In genomic region chr18:12102136-12102842, GRCh38 we compare ENCODE assay signal across 24 cellular contexts. TPM values are rescaled to one million over a fixed set of nuclear protein-coding genes. Genes with fewer than 3 reads are reported as not detected.
DNase-seq lines count a peak whose midpoint lies in the region; ATAC-seq, FAIRE-seq and TF ChIP-seq lines count a peak whose summit lies in the region.
"Had no signal": no experiment of that assay in that cellular context is flagged by ENCODE, and none has a peak within 500 bp of the region (broad histone marks: within the 10 kb centered on the region; RNA-seq: fewer than 3 reads in every experiment).

No MANE protein-coding gene starts in this region.

- H3K36me3 Mint-ChIP-seq in naive thymus-derived CD4-positive, alpha-beta T cell = no peaks in the 10 kb centered on the region
- H3K36me3 Mint-ChIP-seq in glutamatergic neuron (ENCODE audit: unreplicated experiment) = no peaks in the 10 kb centered on the region
- H3K36me3 Mint-ChIP-seq: CD8-positive, alpha-beta memory T cell had no signal

- H3K9ac ChIP-seq in GM12878 (ENCODE audit: control insufficient read depth, insufficient read depth, low read length) = no peak overlapping the region
- H3K9ac ChIP-seq in H1 (replicated peaks in 1 of 4; ENCODE audit: extremely low read depth in 1 of 4, low read depth in 3 of 4, low read length in 3 of 4) = no peak overlapping the region
- H3K9ac ChIP-seq: BLaER1 had no signal

- H2AK5ac ChIP-seq in H1 (ENCODE audit: low read depth, low read length) = no peak overlapping the region

- H3K27me3 Mint-ChIP-seq in naive thymus-derived CD4-positive, alpha-beta T cell = peaks cover 19 to 39% (median 34%) of the 10 kb centered on the region in 5 donors
- H3K27me3 Mint-ChIP-seq in glutamatergic neuron (ENCODE audit: unreplicated experiment) = no peaks in the 10 kb centered on the region

- WGBS in GM12878 (ENCODE audit: insufficient coverage, insufficient replicate concordance, low lambda C conversion rate, missing lambda C conversion rate) = 25% methylated on average over 13 of the region's 13 CpGs
- WGBS in H1 (ENCODE audit: extremely low coverage in 1 of 2, insufficient coverage in 1 of 2, insufficient read length in 1 of 2, insufficient replicate concordance in 2 of 2, low coverage in 1 of 2, low lambda C conversion rate in 2 of 2, missing lambda C conversion rate in 1 of 2), 2 experiments = 75% methylated on average over 13 of the region's 13 CpGs; no CpG with 5 or more reads in 1 of the 2 experiments
- WGBS in thyroid gland, 2 donors = 64 to 84% methylated on average over 13 of the region's 13 CpGs

- no peak overlapping the region for H3K27ac Mint-ChIP-seq in naive thymus-derived CD4-positive, alpha-beta T cell
- H3K27ac Mint-ChIP-seq in glutamatergic neuron (ENCODE audit: unreplicated experiment) = no peak overlapping the region
- H3K27ac Mint-ChIP-seq: CD8-positive, alpha-beta memory T cell; GM23338; HFFc6 had no signal

- H2BK5ac ChIP-seq in H1 (ENCODE audit: low read depth, low read length) = no peak overlapping the region

- no peak overlapping the region for H2BK20ac ChIP-seq in H1 (ENCODE audit: low read length)

- H3K79me1 ChIP-seq in H1 (ENCODE audit: low read depth, low read length) = no peaks in the 10 kb centered on the region

- no peak for TF ChIP-seq POLR2A in GM12878 (IDR thresholded peaks at IDR 0.05; ENCODE audit: low read depth, low read length)
- no peak for TF ChIP-seq POLR2A in H1 (IDR thresholded peaks at IDR 0.05; ENCODE audit: control extremely low read depth in 1 of 2, low read depth in 2 of 2, low read length in 2 of 2)
- TF ChIP-seq POLR2A in thyroid gland (IDR thresholded peaks at IDR 0.05) = no peak

- H2AFZ ChIP-seq in GM12878 (ENCODE audit: control insufficient read depth, low read depth, low read length) (no peak overlapping the region), H1 (ENCODE audit: low read length) (0 out of 2 replicates have a peak overlapping the region, but pooled peaks have one; percentile 17)
- H2AFZ ChIP-seq: GM23338 had no signal

- H3K9me3 ChIP-seq in GM12878 (replicated peaks; ENCODE audit: control insufficient read depth, insufficient read depth, low read length) (no peaks in the 10 kb centered on the region), H1 (ENCODE audit: insufficient read depth in 2 of 2, low read depth in 1 of 2, low read length in 1 of 2) (no peaks in the 10 kb centered on the region), thyroid gland (no peaks in the 10 kb centered on the region)
- H3K9me3 ChIP-seq in naive thymus-derived CD4-positive, alpha-beta T cell (ENCODE audit: control insufficient read depth in 2 of 3, low read length in 3 of 3) = no peaks in the 10 kb centered on the region
- H3K9me3 ChIP-seq: A549, BLaER1 had no signal

- H3K4me1 ChIP-seq in GM12878 (ENCODE audit: control insufficient read depth, insufficient read depth, low read length) = peaks cover 4% of the 10 kb centered on the region; the same call in 1 of the 2 replicates
- no peaks in the 10 kb centered on the region for H3K4me1 ChIP-seq in H1 (replicated peaks in 1 of 4; ENCODE audit: control insufficient read depth in 3 of 4, insufficient read depth in 4 of 4, low read length in 3 of 4)
- H3K4me1 ChIP-seq in naive thymus-derived CD4-positive, alpha-beta T cell (ENCODE audit: control insufficient read depth in 2 of 2, insufficient read depth in 2 of 2, low read length in 2 of 2) = no peaks in the 10 kb centered on the region
- H3K4me1 ChIP-seq in thyroid gland = no peaks in the 10 kb centered on the region
- H3K4me1 ChIP-seq: A549, BLaER1 had no signal

- H2BK15ac ChIP-seq in H1 (ENCODE audit: low read length) = no peak overlapping the region

- no peak overlapping the region for H3K4me2 ChIP-seq in GM12878 (ENCODE audit: control insufficient read depth, insufficient read depth)
- no peak overlapping the region for H3K4me2 ChIP-seq in H1 (ENCODE audit: insufficient read depth in 1 of 2, low read depth in 2 of 2, low read length in 2 of 2)
- H3K4me2 ChIP-seq: A549, BLaER1, GM23338 had no signal

- FAIRE-seq in GM12878 (lab: Jason Lieb, UNC) (no peak), H1 (lab: Jason Lieb, UNC) (no peak)
- FAIRE-seq: A549, D721Med, G401.6, GM12892, GM18507, HTR-8/SVneo had no signal

- H3K79me2 ChIP-seq in GM12878 (ENCODE audit: control insufficient read depth, insufficient read depth, low read length) = no peaks in the 10 kb centered on the region
- no peaks in the 10 kb centered on the region for H3K79me2 ChIP-seq in H1 (ENCODE audit: control insufficient read depth in 1 of 2, insufficient read depth in 2 of 2, low read length in 2 of 2)

- POLR2A ChIA-PET in GM12878 (lab: Charles Lee) (no interaction called here), H1 (lab: Charles Lee; ENCODE audit: partially characterized antibody) (interaction anchor here (1.3 kb wide), 1 partner anchor 10 kb away, joined by 3 read pairs; no protein-coding TSS in a partner anchor)
- POLR2A ChIA-PET in naive thymus-derived CD4-positive, alpha-beta T cell (lab: Charles Lee) = no interaction called here

- in situ Hi-C loops in GM12878 (cut with MboI) = no loop called here

- TF ChIP-seq RAD21 in GM12878 (IDR thresholded peaks at IDR 0.05; ENCODE audit: insufficient read depth, low read depth, low read length) (no peak), H1 (IDR thresholded peaks at IDR 0.05 in 1 of 2, conservative IDR thresholded peaks at IDR 0.05 in 1 of 2; ENCODE audit: low read depth in 2 of 2, low read length in 2 of 2) (no peak)

- TF ChIP-seq CTCF in C4-2B (conservative IDR thresholded peaks at IDR 0.05) = no peak
- TF ChIP-seq CTCF in GM12878 (IDR thresholded peaks at IDR 0.05 in 2 of 3, conservative IDR thresholded peaks at IDR 0.05 in 1 of 3; ENCODE audit: control insufficient read depth in 2 of 3, extremely low read depth in 1 of 3, insufficient read depth in 1 of 3, low read depth in 3 of 3, low read length in 3 of 3) = no peak
- no peak for TF ChIP-seq CTCF in H1 (IDR thresholded peaks at IDR 0.05; ENCODE audit: control extremely low read depth in 1 of 3, insufficient read depth in 1 of 3, low read depth in 1 of 3, low read length in 3 of 3)
- TF ChIP-seq CTCF in thyroid gland (IDR thresholded peaks at IDR 0.05) = no peak
- no peak for TF ChIP-seq CTCF in glutamatergic neuron (IDR thresholded peaks at IDR 0.05; ENCODE audit: partially characterized antibody, unreplicated experiment)

- H3K4ac ChIP-seq in H1 (replicated peaks; ENCODE audit: insufficient read length, low read depth, low read length) = no peak overlapping the region

- no peak overlapping the region for H4K91ac ChIP-seq in H1 (replicated peaks; ENCODE audit: insufficient read length, low read length)

- DNase-seq in NCI-H2029 (lab: John Stamatoyannopoulos, UW) (peak; percentile 7), GM12878 (ENCODE audit: low read depth, low spot score) (no peak), H1 (ENCODE audit: low read depth in 1 of 2, low spot score in 2 of 2) (no peak), thyroid gland (no peak), glutamatergic neuron (no peak)
- DNase-seq in naive thymus-derived CD4-positive, alpha-beta T cell = no peak
- DNase-seq: AML-193; CD8-positive, alpha-beta memory T cell; COR-L47; H7; HFFc6; IMR-90 had no signal

- peaks cover 0 to 3% (median 0%) of the 10 kb centered on the region in 7 donors for H3K4me1 Mint-ChIP-seq in naive thymus-derived CD4-positive, alpha-beta T cell
- no peaks in the 10 kb centered on the region for H3K4me1 Mint-ChIP-seq in glutamatergic neuron (ENCODE audit: low read depth, unreplicated experiment)
- H3K4me1 Mint-ChIP-seq: CD8-positive, alpha-beta memory T cell; GM23338 had no signal

- H3K56ac ChIP-seq in H1 (replicated peaks; ENCODE audit: insufficient read length, low read depth, low read length) = no peak overlapping the region

- no peak overlapping the region for H3K4me3 ChIP-seq in GM12878
- H3K4me3 ChIP-seq in H1 (ENCODE audit: extremely low read depth in 1 of 4, insufficient read depth in 2 of 4, low read depth in 3 of 4, low read length in 4 of 4) = no peak overlapping the region
- no peak overlapping the region for H3K4me3 ChIP-seq in naive thymus-derived CD4-positive, alpha-beta T cell (ENCODE audit: low read length)
- H3K4me3 ChIP-seq in thyroid gland (replicated peaks in 1 of 3) = no peak overlapping the region
- H3K4me3 ChIP-seq: A549, BLaER1, GM23338 had no signal

- peak overlapping the region; percentile 3; the same call in 1 of the 2 replicates for H4K8ac ChIP-seq in H1 (ENCODE audit: extremely low read depth, insufficient read depth, low read length)

- SMC1A ChIA-PET in GM12878 (lab: Charles Lee; ENCODE audit: uncharacterized antibody, unreplicated experiment) = no interaction called here

- H3K23ac ChIP-seq in H1 (ENCODE audit: insufficient read length) = no peak overlapping the region

- no peak for ATAC-seq in GM12878
- ATAC-seq in naive thymus-derived CD4-positive, alpha-beta T cell = no peak
- ATAC-seq in HG02759 (IDR thresholded peaks at IDR 0.05; ENCODE audit: unreplicated experiment) = no peak
- ATAC-seq: A549, GM23338, HCT116 had no signal

- CTCF ChIA-PET in GM12878 (lab: Yijun Ruan, JAX) = interaction anchor here (1.3 kb wide), 1 partner anchor 19 kb away, joined by 3 read pairs; no protein-coding TSS in a partner anchor
- CTCF ChIA-PET in H1 (lab: Charles Lee; ENCODE audit: partially characterized antibody) = interaction anchor here (0.5 to 1.6 kb wide), 9 partner anchors 9 to 912 kb away, joined by 3 to 5 read pairs (median 3); no protein-coding TSS in a partner anchor
- CTCF ChIA-PET in naive thymus-derived CD4-positive, alpha-beta T cell (lab: Charles Lee) = no interaction called here

- H3K9me3 Mint-ChIP-seq in naive thymus-derived CD4-positive, alpha-beta T cell = no peaks in the 10 kb centered on the region
- no peaks in the 10 kb centered on the region for H3K9me3 Mint-ChIP-seq in glutamatergic neuron (ENCODE audit: unreplicated experiment)
- H3K9me3 Mint-ChIP-seq: CD8-positive, alpha-beta memory T cell; GM23338; HFFc6 had no signal

- H3K27me3 ChIP-seq in GM12878 (replicated peaks in 1 of 2; ENCODE audit: control insufficient read depth in 2 of 2, insufficient read depth in 2 of 2, low read length in 1 of 2) = peaks cover 0 to 3% of the 10 kb centered on the region in 2 experiments; a peak in 1 of 4 replicates
- H3K27me3 ChIP-seq in H1 (replicated peaks in 1 of 4; ENCODE audit: control insufficient read depth in 3 of 4, extremely low read depth in 1 of 4, insufficient read depth in 3 of 4, low read length in 3 of 4) = no peaks in the 10 kb centered on the region; a peak in 1 of 7 replicates
- H3K27me3 ChIP-seq in naive thymus-derived CD4-positive, alpha-beta T cell (ENCODE audit: control insufficient read depth in 2 of 2, insufficient read depth in 2 of 2, low read length in 2 of 2) = no peaks in the 10 kb centered on the region
- no peaks in the 10 kb centered on the region for H3K27me3 ChIP-seq in thyroid gland
- H3K27me3 ChIP-seq: BLaER1 had no signal

- H3K14ac ChIP-seq in H1 (ENCODE audit: insufficient read length) = no peak overlapping the region

- H4K20me1 ChIP-seq in GM12878 (ENCODE audit: control insufficient read depth, insufficient read depth) = no peaks in the 10 kb centered on the region
- H4K20me1 ChIP-seq in H1 (replicated peaks in 1 of 2; ENCODE audit: control insufficient read depth in 1 of 2, insufficient read depth in 2 of 2, low read length in 2 of 2) = no peaks in the 10 kb centered on the region
- H4K20me1 ChIP-seq: BLaER1 had no signal

- H3K18ac ChIP-seq in H1 (ENCODE audit: extremely low read depth, low read length) = no peak overlapping the region

- intact Hi-C loops in GM12878 (cut with micrococcal nuclease; ENCODE audit: unreplicated experiment) (no loop called here), thyroid gland (cut with DNase I) (no loop called here)
- intact Hi-C loops in naive thymus-derived CD4-positive, alpha-beta T cell (cut with micrococcal nuclease) = loop anchor here in 1 of 2 donors (10.0 kb wide), 1 partner anchor 133 kb away; no protein-coding TSS in a partner anchor

- H4K5ac ChIP-seq in H1 (ENCODE audit: insufficient read length, low read depth, low read length) = no peak overlapping the region

- no TSS peak for BruUV-seq in GM12878 (replicated peaks; lab: Mats Ljungman, UMichigan)

- H2BK12ac ChIP-seq in H1 (ENCODE audit: low read depth, low read length) = no peak overlapping the region

- TF ChIP-seq EP300 in GM12878 (IDR thresholded peaks at IDR 0.05; ENCODE audit: borderline replicate concordance in 1 of 2, control insufficient read depth in 1 of 2, low read depth in 2 of 2, low read length in 2 of 2) (no peak), H1 (IDR thresholded peaks at IDR 0.05; ENCODE audit: borderline replicate concordance in 1 of 2, low read depth in 2 of 2, low read length in 2 of 2) (no peak)

- H2BK120ac ChIP-seq in H1 (replicated peaks; ENCODE audit: low read depth, low read length) = no peak overlapping the region

- no peak overlapping the region for H3K4me3 Mint-ChIP-seq in naive thymus-derived CD4-positive, alpha-beta T cell
- H3K4me3 Mint-ChIP-seq in glutamatergic neuron (ENCODE audit: unreplicated experiment) = no peak overlapping the region
- H3K4me3 Mint-ChIP-seq: CD8-positive, alpha-beta memory T cell; GM23338; HFFc6 had no signal

- RAD21 ChIA-PET in GM12878 (lab: Charles Lee; ENCODE audit: unreplicated experiment) = no interaction called here

- H3K36me3 ChIP-seq in GM12878 (ENCODE audit: control insufficient read depth in 2 of 2, insufficient read depth in 2 of 2, low read length in 1 of 2) = no peaks in the 10 kb centered on the region
- H3K36me3 ChIP-seq in H1 (ENCODE audit: control insufficient read depth in 2 of 4, insufficient read depth in 4 of 4, low read length in 3 of 4) = no peaks in the 10 kb centered on the region
- no peaks in the 10 kb centered on the region for H3K36me3 ChIP-seq in naive thymus-derived CD4-positive, alpha-beta T cell (ENCODE audit: control insufficient read depth in 2 of 3, insufficient read depth in 3 of 3, low read length in 3 of 3)
- no peaks in the 10 kb centered on the region for H3K36me3 ChIP-seq in thyroid gland
- H3K36me3 ChIP-seq: BLaER1 had no signal

- no peaks in the 10 kb centered on the region for H3K23me2 ChIP-seq in H1 (ENCODE audit: low read depth, low read length)

- H3K27ac ChIP-seq in C4-2B (peak overlapping the region; percentile 50; the same call in 1 of the 2 replicates), GM12878 (ENCODE audit: control insufficient read depth, insufficient read depth) (no peak overlapping the region), H1 (ENCODE audit: low read depth, low read length) (no peak overlapping the region), thyroid gland (no peak overlapping the region)
- H3K27ac ChIP-seq in naive thymus-derived CD4-positive, alpha-beta T cell (ENCODE audit: low read depth, low read length) = no peak overlapping the region
- H3K27ac ChIP-seq: 22Rv1, A549, BLaER1 had no signal

RNA-seq across cellular contexts. Expression of gene ANKRD62, which starts 8.6 kb away (rescaled TPM):
- not detected in 2 replicates for total RNA-seq in GM12878 (2013; cell fraction: nucleolus; rRNA removed)
- not detected in 2 replicates for total RNA-seq in GM12878 (2014; rRNA removed)
- not detected in 2 replicates for total RNA-seq in GM12878 (2014; rRNA removed; fragmentation: Illumina TruSeq; extraction: Trizol)
- not detected in 2 replicates for total RNA-seq in GM12878 (2021)
- not detected for polyA plus RNA-seq in GM12878 (2011; ENCODE audit: low read depth)
- polyA plus RNA-seq in GM12878 (2011; rRNA removed) = not detected in 2 replicates
- not detected in 2 replicates for polyA plus RNA-seq in GM12878 (2011; cell fraction: cytosol; rRNA removed)
- polyA plus RNA-seq in GM12878 (2011; cell fraction: nucleus; rRNA removed) = not detected in 2 replicates
- polyA plus RNA-seq in GM12878 (2012) = not detected in 2 replicates
- polyA plus RNA-seq in GM12878 (2014; fragmentation: Illumina TruSeq; extraction: Trizol) = 0.14 TPM in 1 of 2 replicates, not detected in the other
- not detected for polyA plus RNA-seq in GM12878 (2014; fragmentation: Nextera tagmentation; extraction: Ambion mirVana)
- not detected in 2 replicates for polyA plus RNA-seq in GM12878 (2014; rRNA removed)
- not detected for polyA plus RNA-seq in GM12878 (2016; fragmentation: Nextera tagmentation; extraction: Ambion mirVana)
- polyA minus RNA-seq in GM12878 (2011; rRNA and poly(A)+ RNA removed) = not detected in 2 replicates
- not detected in 2 replicates for polyA minus RNA-seq in GM12878 (2011; cell fraction: cytosol; rRNA and poly(A)+ RNA removed)
- polyA minus RNA-seq in GM12878 (2011; cell fraction: nucleus; rRNA and poly(A)+ RNA removed) = not detected in 2 replicates
- not detected in 2 replicates for total RNA-seq in H1 (2021; fragmentation: NEBNext Ultra II Directional; extraction: Animal tissue kit (Norgen Biotek cat#: 25700))
- polyA plus RNA-seq in H1 (2011; rRNA removed) = not detected in 2 replicates
- not detected for polyA plus RNA-seq in H1 (2011; cell fraction: cytosol; rRNA removed)
- not detected for polyA plus RNA-seq in H1 (2011; cell fraction: nucleus; rRNA removed)
- not detected in 4 replicates for polyA plus RNA-seq in H1 (2012, experiment 1 of 2)
- not detected for polyA plus RNA-seq in H1 (2012, experiment 2 of 2)
- not detected for polyA plus RNA-seq in H1 (2013, experiment 1 of 2)
- polyA plus RNA-seq in H1 (2013, experiment 2 of 2) = 0.04 TPM
- polyA minus RNA-seq in H1 (2011; rRNA and poly(A)+ RNA removed) = not detected in 2 replicates
- polyA minus RNA-seq in H1 (2011; cell fraction: cytosol; rRNA and poly(A)+ RNA removed) = not detected
- polyA minus RNA-seq in H1 (2011; cell fraction: nucleus; rRNA and poly(A)+ RNA removed) = not detected
- not detected for total RNA-seq in naive thymus-derived CD4-positive, alpha-beta T cell
- polyA plus RNA-seq in naive thymus-derived CD4-positive, alpha-beta T cell = not detected
- under 1 TPM in 1 of 4 donors, not detected in 3; 0.13 TPM for total RNA-seq in thyroid gland
- 0.17 TPM for total RNA-seq in glutamatergic neuron (ENCODE audit: unreplicated experiment)
- total RNA-seq: CD8-positive, alpha-beta memory T cell; GM23338; H7; HFFc6; IMR-90 had no signal
- polyA plus RNA-seq: A549; CD8-positive, alpha-beta memory T cell; GM23338; IMR-90 had no signal
